In genomic region chr18:61544178-61544577, GRCh38 we compare ENCODE assay signal across 16 cellular contexts.
"Had no signal": no experiment of that assay in that cellular context is flagged by ENCODE, and none has a peak within 500 bp of the region (broad histone marks: within the 10 kb centered on the region; RNA-seq: fewer than 3 reads in every experiment).

No MANE protein-coding gene starts in this region.

- H3K36me3 ChIP-seq: esophagus muscularis mucosa, gastrocnemius medialis, neutrophil, upper lobe of left lung, uterus had no signal

- ATAC-seq: effector memory CD8-positive, alpha-beta T cell; gastrocnemius medialis; left colon; naive thymus-derived CD4-positive, alpha-beta T cell; psoas muscle had no signal

- H3K9me3 ChIP-seq: esophagus muscularis mucosa, gastrocnemius medialis, neutrophil, psoas muscle, upper lobe of left lung, uterus had no signal

- H3K27ac ChIP-seq: epithelial cell of prostate, esophagus muscularis mucosa, gastrocnemius medialis, neutrophil, psoas muscle, upper lobe of left lung, uterus had no signal

- DNase-seq: effector memory CD8-positive, alpha-beta T cell; gastrocnemius medialis; immature natural killer cell; left colon; mammary epithelial cell; naive thymus-derived CD4-positive, alpha-beta T cell; nephron progenitor cell; psoas muscle; stimulated activated CD4-positive, alpha-beta T cell treated with anti-CD3 and anti-CD28 coated beads, Interleukin-2, amount 100 ng/mL, for 48 hours; stimulated activated naive CD4-positive, alpha-beta T cell treated with Interleukin-2 at 50 U/mL for 16 hours; upper lobe of left lung; uterus had no signal

- H3K4me3 ChIP-seq: esophagus muscularis mucosa, gastrocnemius medialis, psoas muscle, smooth muscle cell, upper lobe of left lung, uterus had no signal

- H3K4me1 ChIP-seq: gastrocnemius medialis, psoas muscle had no signal

- H3K27me3 ChIP-seq: esophagus muscularis mucosa, gastrocnemius medialis, neutrophil, upper lobe of left lung, uterus had no signal
